In the genomic region with DNA sequence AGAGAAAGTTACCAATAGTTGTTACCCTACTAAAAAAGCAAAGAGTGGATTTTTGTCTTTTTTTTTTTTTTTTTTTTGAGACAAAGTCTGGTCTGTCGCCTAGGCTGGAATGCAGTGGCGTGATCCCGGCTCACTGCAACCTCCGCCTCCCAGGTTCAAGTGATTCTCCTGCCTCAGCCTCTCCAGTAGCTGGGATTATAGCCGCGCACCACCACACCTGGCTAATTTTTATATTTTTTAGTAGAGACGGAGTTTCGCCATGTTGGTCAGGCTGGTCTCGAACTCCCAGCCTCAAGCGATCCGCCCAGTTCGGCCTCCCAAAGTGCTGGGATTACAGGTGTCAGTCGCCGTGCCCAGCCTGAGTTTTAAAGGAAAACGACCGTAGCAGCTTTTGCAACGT, we compare ENCODE assay signal across 8 cellular contexts. TPM values are rescaled to one million over a fixed set of nuclear protein-coding genes. Genes with fewer than 3 reads are reported as not detected.
A peak's percentile ranks its signal among the peaks of the same experiment; 100 is the strongest.
DNase-seq lines count a peak whose midpoint lies in the region; ATAC-seq and TF ChIP-seq lines count a peak whose summit lies in the region.
"Not testable (repeated sequence)": the region's sequence is repeated elsewhere in the genome, so short reads cannot be mapped to it uniquely, and the experiment has no call there.

No MANE protein-coding gene starts in this region.

- not testable (repeated sequence) for ATAC-seq in HCT116; Panc1; activated T-helper 17 cell treated with anti-CD3 and anti-CD28 coated beads, Interleukin-2, amount 50 U/mL, for 72 hours (replicated peaks); right cardiac atrium; natural killer cell; stimulated activated naive B cell treated with anti-CD40 and anti-IgM and Interleukin-4, amounts not matched to agents 10 μg/mL and 1 μg/mL and 100 μg/mL, for 72 hours (replicated peaks)

- H3K36me3 ChIP-seq in ACC112 (ENCODE audit: insufficient read depth, low read length); HCT116 (ENCODE audit: control insufficient read depth in 1 of 2, insufficient read depth in 2 of 2, low read length in 2 of 2); Panc1 (ENCODE audit: control insufficient read depth, insufficient read depth, low read length): not testable (repeated sequence)

- peaks cover 45% of the 10 kb centered on the region for H3K4me1 ChIP-seq in ACC112 (ENCODE audit: control insufficient read depth, insufficient read depth, low read length, unreplicated experiment)
- peaks cover 9 to 17% of the 10 kb centered on the region in 2 experiments; a peak in 3 of 4 replicates for H3K4me1 ChIP-seq in HCT116 (ENCODE audit: control insufficient read depth in 1 of 2, insufficient read depth in 2 of 2, low read length in 2 of 2)
- H3K4me1 ChIP-seq in Panc1 (ENCODE audit: control insufficient read depth, insufficient read depth, low read length); right cardiac atrium (ENCODE audit: control insufficient read depth, insufficient read depth, low read length): not testable (repeated sequence)

- H3K4me1 Mint-ChIP-seq in activated T-helper 17 cell treated with anti-CD3 and anti-CD28 coated beads, Interleukin-2, amount 50 U/mL, for 72 hours: peaks cover 33% of the 10 kb centered on the region
- H3K4me1 Mint-ChIP-seq in dendritic cell treated with granulocyte-macrophage colony-stimulating factor and Interleukin-4, amounts not matched to agents 40 ng/mL and 50 ng/mL, for 4 days (ENCODE audit: low read depth): peaks cover 48% of the 10 kb centered on the region
- H3K4me1 Mint-ChIP-seq in natural killer cell: peaks cover 39 to 61% of the 10 kb centered on the region in 2 donors
- H3K4me1 Mint-ChIP-seq in stimulated activated naive B cell treated with anti-CD40 and anti-IgM and Interleukin-4, amounts not matched to agents 10 μg/mL and 1 μg/mL and 100 μg/mL, for 72 hours: peaks cover 26 to 59% of the 10 kb centered on the region in 2 donors

- H3K79me2 ChIP-seq in ACC112 (ENCODE audit: control insufficient read depth, insufficient read depth, low read length, unreplicated experiment) (peaks cover 98% of the 10 kb centered on the region), HCT116 (ENCODE audit: insufficient read depth, low read length) (peaks cover 100% of the 10 kb centered on the region)

- in situ Hi-C loops in Panc1 (cut with HindIII; ENCODE audit: low pct_unique_long_range_greater_than_20kb, low sequenced_read_pairs): not testable (repeated sequence)

- not testable (repeated sequence) for H3K9me2 ChIP-seq in HCT116 (ENCODE audit: insufficient read depth)

- TF ChIP-seq RAD21 in HCT116 (IDR thresholded peaks at IDR 0.05; ENCODE audit: low read depth): not testable (repeated sequence)

- H3K4me2 ChIP-seq in HCT116 (ENCODE audit: low read length): peak overlapping the region; percentile 78

- not testable (repeated sequence) for H2AFZ ChIP-seq in ACC112 (ENCODE audit: low read length, unreplicated experiment); HCT116 (ENCODE audit: low read depth, low read length, poor library complexity, severe bottlenecking)

- not testable (repeated sequence) for DNase-seq in HCT116 (ENCODE audit: low read depth, low spot score); Panc1 (ENCODE audit: low read depth, low spot score); right cardiac atrium; natural killer cell; stimulated activated naive B cell treated with anti-CD40 and anti-IgM and Interleukin-4, amounts not matched to agents 10 μg/mL and 1 μg/mL and 100 μg/mL, for 72 hours

- POLR2A ChIA-PET in HCT116 (lab: Charles Lee) (interaction anchor here (0.7 kb wide), 1 partner anchor 685 kb away, joined by 3 read pairs; no protein-coding TSS in a partner anchor), Panc1 (lab: Charles Lee) (interaction anchor here (0.5 to 1.2 kb wide), 2 partner anchors 10 to 50 kb away, joined by 3 read pairs; no protein-coding TSS in a partner anchor)

- H3K4me3 ChIP-seq in ACC112 (ENCODE audit: low read depth, low read length) (peak overlapping the region; percentile 94), HCT116 (replicated peaks in 1 of 2; ENCODE audit: low read depth in 1 of 2, low read length in 2 of 2) (peak overlapping the region; percentile 85 to 92), Panc1 (ENCODE audit: low read depth in 2 of 2, low read length in 2 of 2) (peak overlapping the region; percentile 83 to 92), right cardiac atrium (ENCODE audit: low read length) (peak overlapping the region; percentile 91)

- not testable (repeated sequence) for H3K27ac ChIP-seq in ACC112 (ENCODE audit: low read depth, low read length); HCT116 (ENCODE audit: low read depth, low read length); right cardiac atrium (ENCODE audit: low read length)
- peak overlapping the region; percentile 97 for H3K27ac ChIP-seq in Panc1 (ENCODE audit: low read length)

- H3K27me3 ChIP-seq in ACC112 (ENCODE audit: insufficient read depth, low read length); HCT116 (ENCODE audit: insufficient read depth, low read length); Panc1 (ENCODE audit: control insufficient read depth, insufficient read depth, low read length); right cardiac atrium (ENCODE audit: control insufficient read depth, insufficient read depth): not testable (repeated sequence)

- not testable (repeated sequence) for H3K27me3 Mint-ChIP-seq in activated T-helper 17 cell treated with anti-CD3 and anti-CD28 coated beads, Interleukin-2, amount 50 U/mL, for 72 hours; dendritic cell treated with granulocyte-macrophage colony-stimulating factor and Interleukin-4, amounts not matched to agents 40 ng/mL and 50 ng/mL, for 4 days; natural killer cell (ENCODE audit: low read depth in 2 of 2); stimulated activated naive B cell treated with anti-CD40 and anti-IgM and Interleukin-4, amounts not matched to agents 10 μg/mL and 1 μg/mL and 100 μg/mL, for 72 hours

- H3K9ac ChIP-seq in HCT116 (ENCODE audit: low read length): peak overlapping the region; percentile 92

- H3K9me3 Mint-ChIP-seq in activated T-helper 17 cell treated with anti-CD3 and anti-CD28 coated beads, Interleukin-2, amount 50 U/mL, for 72 hours; dendritic cell treated with granulocyte-macrophage colony-stimulating factor and Interleukin-4, amounts not matched to agents 40 ng/mL and 50 ng/mL, for 4 days; natural killer cell; stimulated activated naive B cell treated with anti-CD40 and anti-IgM and Interleukin-4, amounts not matched to agents 10 μg/mL and 1 μg/mL and 100 μg/mL, for 72 hours: not testable (repeated sequence)

- RAD21 ChIA-PET in HCT116 (lab: Charles Lee; ENCODE audit: low non-redundant PET in 1 of 2, low total read pairs in 2 of 2, uncharacterized antibody in 2 of 2, unreplicated experiment in 2 of 2): not testable (repeated sequence)

- not testable (repeated sequence) for TF ChIP-seq POLR2A in HCT116 (IDR thresholded peaks at IDR 0.05; ENCODE audit: borderline replicate concordance, extremely low read depth, insufficient read depth, insufficient read length)

- 76% methylated on average over 17 of the region's 17 CpGs for WGBS in right cardiac atrium

- not testable (repeated sequence) for TF ChIP-seq CTCF in HCT116 (IDR thresholded peaks at IDR 0.05 in 2 of 3, conservative IDR thresholded peaks at IDR 0.05 in 1 of 3; ENCODE audit: borderline replicate concordance in 1 of 3, insufficient read depth in 1 of 3, low read depth in 2 of 3, low read length in 2 of 3); Panc1 (IDR thresholded peaks at IDR 0.05); natural killer cell (IDR thresholded peaks at IDR 0.05)

- H3K4me3 Mint-ChIP-seq in activated T-helper 17 cell treated with anti-CD3 and anti-CD28 coated beads, Interleukin-2, amount 50 U/mL, for 72 hours: peak overlapping the region; percentile 96
- H3K4me3 Mint-ChIP-seq in dendritic cell treated with granulocyte-macrophage colony-stimulating factor and Interleukin-4, amounts not matched to agents 40 ng/mL and 50 ng/mL, for 4 days: peak overlapping the region; percentile 91
- peak overlapping the region; percentile 97 for H3K4me3 Mint-ChIP-seq in natural killer cell
- H3K4me3 Mint-ChIP-seq in stimulated activated naive B cell treated with anti-CD40 and anti-IgM and Interleukin-4, amounts not matched to agents 10 μg/mL and 1 μg/mL and 100 μg/mL, for 72 hours: peak overlapping the region; percentile 96

- not testable (repeated sequence) for BruUV-seq in HCT116 (replicated peaks; lab: Mats Ljungman, UMichigan); Panc1 (replicated peaks; lab: Mats Ljungman, UMichigan)

- H4K20me1 ChIP-seq in HCT116 (ENCODE audit: insufficient read depth): not testable (repeated sequence)

- peak overlapping the region; percentile 99 for H3K27ac Mint-ChIP-seq in activated T-helper 17 cell treated with anti-CD3 and anti-CD28 coated beads, Interleukin-2, amount 50 U/mL, for 72 hours
- H3K27ac Mint-ChIP-seq in dendritic cell treated with granulocyte-macrophage colony-stimulating factor and Interleukin-4, amounts not matched to agents 40 ng/mL and 50 ng/mL, for 4 days; stimulated activated naive B cell treated with anti-CD40 and anti-IgM and Interleukin-4, amounts not matched to agents 10 μg/mL and 1 μg/mL and 100 μg/mL, for 72 hours: not testable (repeated sequence)
- peak overlapping the region; percentile 98 to 99 for H3K27ac Mint-ChIP-seq in natural killer cell

- H3K9me3 ChIP-seq in HCT116 (ENCODE audit: control insufficient read depth in 1 of 2, insufficient read depth in 1 of 2, low read depth in 1 of 2, low read length in 2 of 2); Panc1 (ENCODE audit: control insufficient read depth, insufficient read depth, low read depth, low read length); right cardiac atrium (ENCODE audit: control insufficient read depth, low read length): not testable (repeated sequence)

- intact Hi-C loops in HCT116 (cut with micrococcal nuclease): loop anchor here (1.0 kb wide), 1 partner anchor 14 kb away; the partner anchor contains the start of gene SRSF11
- intact Hi-C loops in Panc1 (cut with micrococcal nuclease; ENCODE audit: unreplicated experiment): loop anchor here (5.0 kb wide), 1 partner anchor 75 kb away; no protein-coding TSS in a partner anchor
- intact Hi-C loops in dendritic cell treated with granulocyte-macrophage colony-stimulating factor and Interleukin-4, amounts not matched to agents 40 ng/mL and 50 ng/mL, for 4 days (cut with micrococcal nuclease); right cardiac atrium (cut with DNase I): not testable (repeated sequence)
- intact Hi-C loops in natural killer cell (cut with micrococcal nuclease): loop anchor here (5.0 kb wide), 1 partner anchor 145 kb away; the partner anchor contains the start of gene ANKRD13C

- CTCF ChIA-PET in HCT116 (lab: Charles Lee); Panc1 (lab: Charles Lee): not testable (repeated sequence)

- peaks cover 50% of the 10 kb centered on the region for H3K36me3 Mint-ChIP-seq in activated T-helper 17 cell treated with anti-CD3 and anti-CD28 coated beads, Interleukin-2, amount 50 U/mL, for 72 hours (ENCODE audit: low read depth)
- peaks cover 44% of the 10 kb centered on the region for H3K36me3 Mint-ChIP-seq in dendritic cell treated with granulocyte-macrophage colony-stimulating factor and Interleukin-4, amounts not matched to agents 40 ng/mL and 50 ng/mL, for 4 days (ENCODE audit: low read depth)
- H3K36me3 Mint-ChIP-seq in natural killer cell: not testable (repeated sequence)
- peaks cover 10 to 15% of the 10 kb centered on the region in 2 donors for H3K36me3 Mint-ChIP-seq in stimulated activated naive B cell treated with anti-CD40 and anti-IgM and Interleukin-4, amounts not matched to agents 10 μg/mL and 1 μg/mL and 100 μg/mL, for 72 hours

RNA-seq across cellular contexts. Expression of gene LRRC40, which starts 1.5 kb away (rescaled TPM):
- total RNA-seq in HCT116 (2021; ENCODE audit: unreplicated experiment): 13.4 TPM
- polyA plus RNA-seq in HCT116 (2012): 3.2 and 4.6 TPM in 2 replicates
- total RNA-seq in Panc1 (2021; ENCODE audit: unreplicated experiment): 15.9 TPM
- 8.1 TPM for polyA plus RNA-seq in Panc1 (2012; ENCODE audit: insufficient read length)
- total RNA-seq in activated T-helper 17 cell treated with anti-CD3 and anti-CD28 coated beads, Interleukin-2, amount 50 U/mL, for 72 hours: 10 to 100 TPM; 21.4 to 24.0 TPM
- 10 to 100 TPM; 10.4 to 11.3 (median 11.0) TPM for total RNA-seq in right cardiac atrium
- 8.9 TPM for polyA plus RNA-seq in right cardiac atrium
- 10 to 100 TPM; 15.5 to 18.4 (median 16.5) TPM for total RNA-seq in natural killer cell

RNA-seq across cellular contexts. Expression of gene SRSF11, which starts 14.3 kb away (rescaled TPM):
- total RNA-seq in HCT116 (2021; ENCODE audit: unreplicated experiment) (166 TPM), Panc1 (2021; ENCODE audit: unreplicated experiment) (145 TPM), right cardiac atrium (10 to 100 TPM; 61.8 to 81.4 (median 66.7) TPM), natural killer cell (100 to 1,000 TPM; 347 to 374 (median 359) TPM)
- polyA plus RNA-seq in HCT116 (2012): 98.4 and 103 TPM in 2 replicates
- polyA plus RNA-seq in Panc1 (2012; ENCODE audit: insufficient read length): 117 TPM
- total RNA-seq in activated T-helper 17 cell treated with anti-CD3 and anti-CD28 coated beads, Interleukin-2, amount 50 U/mL, for 72 hours: 100 to 1,000 TPM; 195 to 227 TPM
- 56.5 TPM for polyA plus RNA-seq in right cardiac atrium
